Comparison of ENCODE assay signal across 9 cellular contexts in genomic region chr1:206674745-206675175, GRCh38. TPM values are rescaled to one million over a fixed set of nuclear protein-coding genes. Genes with fewer than 3 reads are reported as not detected.
DNase-seq lines count a peak whose midpoint lies in the region; TF ChIP-seq lines count a peak whose summit lies in the region.
"Had no signal": no experiment of that assay in that cellular context is flagged by ENCODE, and none has a peak within 500 bp of the region (broad histone marks: within the 10 kb centered on the region; RNA-seq: fewer than 3 reads in every experiment).

No MANE protein-coding gene starts in this region.

- H4K20me1 ChIP-seq in H9 (ENCODE audit: control insufficient read depth, insufficient read depth, insufficient read length), result no peaks in the 10 kb centered on the region

- H3T11ph ChIP-seq in H9 (ENCODE audit: low read length), result no peak overlapping the region

- no peak overlapping the region for H3K23ac ChIP-seq in H9 (ENCODE audit: insufficient read length, low read depth, low read length)

- H3K27me3 Mint-ChIP-seq in osteocyte (ENCODE audit: unreplicated experiment), result peaks cover 10% of the 10 kb centered on the region
- H3K27me3 Mint-ChIP-seq in H9 (ENCODE audit: low read depth), result peaks cover 16% of the 10 kb centered on the region

- H3K9me3 Mint-ChIP-seq in osteocyte (ENCODE audit: unreplicated experiment), result no peaks in the 10 kb centered on the region
- H3K9me3 Mint-ChIP-seq in H9, result no peaks in the 10 kb centered on the region
- H3K9me3 Mint-ChIP-seq: activated naive CD4-positive, alpha-beta T cell treated with anti-CD3 and anti-CD28 coated beads, Interleukin-2, amount 10 ng/mL, durations not matched to agents 7 days and 5 days had no signal

- H4K8ac ChIP-seq in H9 (replicated peaks; ENCODE audit: insufficient read length, low read depth, low read length), result no peak overlapping the region

- H2BK5ac ChIP-seq in H9 (ENCODE audit: insufficient read length, low read length), result no peak overlapping the region

- no peak overlapping the region for H3K4me2 ChIP-seq in H9 (ENCODE audit: insufficient read depth, insufficient read length, low read length)

- H3K4me1 Mint-ChIP-seq in osteocyte (ENCODE audit: unreplicated experiment), result peaks cover 17% of the 10 kb centered on the region
- peaks cover 2 to 3% of the 10 kb centered on the region in 2 experiments for H3K4me1 Mint-ChIP-seq in H9

- H3K4me1 ChIP-seq in H9 (ENCODE audit: insufficient read depth, low read length), result peaks cover 6% of the 10 kb centered on the region; the same call in 1 of the 2 replicates

- peak overlapping the region; percentile 84 for H3K27ac Mint-ChIP-seq in osteocyte (ENCODE audit: unreplicated experiment)
- H3K27ac Mint-ChIP-seq in H9, result peak overlapping the region in 1 of 3 experiments; percentile 61; a peak in 2 of 7 replicates
- H3K27ac Mint-ChIP-seq: activated naive CD4-positive, alpha-beta T cell treated with anti-CD3 and anti-CD28 coated beads, Interleukin-2, amount 10 ng/mL, durations not matched to agents 7 days and 5 days had no signal

- no peak overlapping the region for H2AFZ ChIP-seq in H9 (ENCODE audit: low read length)

- no peak overlapping the region for H2BK120ac ChIP-seq in H9 (ENCODE audit: low read depth, low read length, poor library complexity, severe bottlenecking)

- no peak overlapping the region for H3K14ac ChIP-seq in H9 (ENCODE audit: insufficient read depth, low read length)

- no peaks in the 10 kb centered on the region for H3K23me2 ChIP-seq in H9 (ENCODE audit: insufficient read length, low read depth, low read length, poor library complexity, severe bottlenecking)

- no peaks in the 10 kb centered on the region for H3K79me1 ChIP-seq in H9 (ENCODE audit: insufficient read depth, low read depth, low read length, poor library complexity, severe bottlenecking)

- no peak overlapping the region for H3K4me3 Mint-ChIP-seq in osteocyte (ENCODE audit: unreplicated experiment)
- no peak overlapping the region for H3K4me3 Mint-ChIP-seq in H9
- H3K4me3 Mint-ChIP-seq: activated naive CD4-positive, alpha-beta T cell treated with anti-CD3 and anti-CD28 coated beads, Interleukin-2, amount 10 ng/mL, durations not matched to agents 7 days and 5 days had no signal

- no peak for TF ChIP-seq CTCF in AG10803 (conservative IDR thresholded peaks at IDR 0.05; ENCODE audit: low read length)
- no peak for TF ChIP-seq CTCF in osteocyte (IDR thresholded peaks at IDR 0.05)
- no peak for TF ChIP-seq CTCF in H9 (conservative IDR thresholded peaks at IDR 0.05)

- DNase-seq in AG10803 (ENCODE audit: low read depth), result peak; percentile 99
- DNase-seq in NCI-H460 (ENCODE audit: extremely low read depth, low read depth), result peak; percentile 38
- DNase-seq in fibroblast of gingiva (ENCODE audit: low read depth), result peak; percentile 97
- DNase-seq in osteocyte (ENCODE audit: extremely low spot score, unreplicated experiment), result no peak
- DNase-seq in COR-L47 (lab: John Stamatoyannopoulos, UW), result no peak
- no peak for DNase-seq in DMS153 treated with DMSO at 0.1 percent for 48 hours (lab: John Stamatoyannopoulos, UW; ENCODE audit: unreplicated experiment)
- DNase-seq in activated T-cell treated with anti-CD3 and anti-CD28 coated beads, Interleukin-2, amount 50 U/mL, for 48 hours, result no peak
- DNase-seq in H9, result no peak
- DNase-seq: activated naive CD4-positive, alpha-beta T cell treated with anti-CD3 and anti-CD28 coated beads, Interleukin-2, amount 10 ng/mL, durations not matched to agents 7 days and 5 days had no signal

- H2AK5ac ChIP-seq in H9 (ENCODE audit: insufficient read length, low read length), result no peak overlapping the region

- WGBS in H9 (ENCODE audit: extremely low coverage, insufficient read length, low lambda C conversion rate), result no CpG with 5 or more reads among the region's 1 CpG

- no peak overlapping the region for H3K4me3 ChIP-seq in AG10803 (ENCODE audit: low read length)

- peaks cover 2% of the 10 kb centered on the region for H3K36me3 Mint-ChIP-seq in osteocyte (ENCODE audit: unreplicated experiment)
- no peaks in the 10 kb centered on the region for H3K36me3 Mint-ChIP-seq in H9 (ENCODE audit: insufficient read depth in 1 of 3, low read depth in 3 of 3)
- H3K36me3 Mint-ChIP-seq: activated naive CD4-positive, alpha-beta T cell treated with anti-CD3 and anti-CD28 coated beads, Interleukin-2, amount 10 ng/mL, durations not matched to agents 7 days and 5 days had no signal

- no peak overlapping the region for H3K9ac ChIP-seq in H9 (ENCODE audit: extremely low read depth, insufficient read length, low read length)

- H2BK12ac ChIP-seq in H9 (ENCODE audit: insufficient read length, low read depth, low read length), result no peak overlapping the region

- H3K18ac ChIP-seq in H9 (ENCODE audit: insufficient read length, low read depth, low read length), result no peak overlapping the region

- no peaks in the 10 kb centered on the region for H3K27me3 ChIP-seq in H9 (ENCODE audit: insufficient read depth, low read length)

- no peaks in the 10 kb centered on the region for H3K79me2 ChIP-seq in H9 (ENCODE audit: insufficient read depth, low read length)

- H2BK15ac ChIP-seq in H9 (ENCODE audit: low read depth, low read length), result no peak overlapping the region

- no peak overlapping the region for H2BK20ac ChIP-seq in H9 (ENCODE audit: low read depth, low read length, poor library complexity, severe bottlenecking)

- no peak overlapping the region for H3K56ac ChIP-seq in H9 (ENCODE audit: insufficient read length, low read depth, low read length)

- H4K5ac ChIP-seq in H9 (ENCODE audit: insufficient read length, low read depth, low read length), result no peak overlapping the region

- H3K27ac ChIP-seq in H9 (ENCODE audit: insufficient read length, low read depth, low read length), result no peak overlapping the region

- H4K91ac ChIP-seq in H9 (ENCODE audit: insufficient read length, low read depth, low read length), result no peak overlapping the region

- no peaks in the 10 kb centered on the region for H3K9me3 ChIP-seq in H9 (ENCODE audit: control insufficient read depth, low read depth, low read length)

- no peak overlapping the region for H3K4ac ChIP-seq in H9 (ENCODE audit: low read depth, low read length)

RNA-seq across cellular contexts. Expression of gene MAPKAPK2, which starts 9.9 kb away (rescaled TPM):
- 32.1 and 34.3 TPM in 2 replicates for total RNA-seq in NCI-H460 (2014; rRNA removed; shearing (Covaris generic))
- polyA plus RNA-seq in NCI-H460 (2014; cell fraction: nucleus; rRNA removed), result 16.6 and 18.9 TPM in 2 replicates
- total RNA-seq in osteocyte (62.4 and 67.5 TPM in 2 replicates), H9 (2021) (48.0 and 50.1 TPM in 2 replicates)

RNA-seq across cellular contexts. Expression of gene DYRK3, which starts 39.4 kb away (rescaled TPM):
- 14.1 and 15.5 TPM in 2 replicates for total RNA-seq in NCI-H460 (2014; rRNA removed; shearing (Covaris generic))
- polyA plus RNA-seq in NCI-H460 (2014; cell fraction: nucleus; rRNA removed), result 9.2 and 10.9 TPM in 2 replicates
- 1.7 and 2.1 TPM in 2 replicates for total RNA-seq in osteocyte
- 4.0 and 4.7 TPM in 2 replicates for total RNA-seq in H9 (2021)

Comparison
In these comparisons a context has a peak if more than half of its experiments do, and no peak if none do; other contexts are left out.
1. DNase-seq: peak in AG10803 (single experiment), NCI-H460 (single experiment) and fibroblast of gingiva (single experiment); none in osteocyte (single experiment), COR-L47 (single experiment), DMS153 treated with DMSO at 0.1 percent for 48 hours (single experiment), activated T-cell treated with anti-CD3 and anti-CD28 coated beads, Interleukin-2, amount 50 U/mL, for 48 hours (0 of 2) and H9 (single experiment).